In the genomic region with DNA sequence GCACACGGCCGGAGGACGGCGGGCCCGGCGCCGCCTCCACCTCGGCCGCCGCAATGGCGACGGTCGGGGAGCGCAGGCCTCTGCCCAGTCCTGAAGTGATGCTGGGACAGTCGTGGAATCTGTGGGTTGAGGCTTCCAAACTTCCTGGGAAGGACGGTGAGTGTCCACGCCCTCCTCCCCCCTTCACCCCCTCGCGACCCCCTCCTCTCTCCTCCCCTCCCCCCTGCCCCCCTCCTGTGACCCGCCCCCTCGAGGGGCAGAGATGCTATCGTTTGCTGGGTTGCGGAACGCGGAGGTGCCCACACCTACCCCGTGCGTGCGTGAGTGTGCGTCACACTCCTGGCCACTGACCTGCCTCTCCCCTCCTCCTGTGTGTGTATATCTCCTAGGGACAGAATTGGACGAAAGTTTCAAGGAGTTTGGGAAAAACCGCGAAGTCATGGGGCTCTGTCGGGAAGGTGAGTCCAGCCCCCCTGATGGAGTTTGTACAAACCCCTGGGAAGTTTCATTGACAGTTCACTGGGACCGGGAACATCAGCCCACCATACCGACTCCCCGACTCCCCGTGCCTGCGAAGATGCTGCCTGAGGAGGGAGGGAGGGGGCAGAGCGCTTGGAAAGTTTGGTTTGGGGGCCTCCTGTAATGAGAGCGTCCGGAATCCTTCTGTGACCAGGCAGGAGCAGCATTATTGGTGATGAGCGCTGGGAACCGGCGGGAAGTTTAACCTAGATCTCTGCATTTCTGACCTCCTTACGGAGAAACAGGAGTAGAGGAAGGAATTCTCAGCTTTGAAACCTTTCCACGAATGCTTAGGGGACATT, we compare ENCODE assay signal across 8 cellular contexts. TPM values are rescaled to one million over a fixed set of nuclear protein-coding genes. Genes with fewer than 3 reads are reported as not detected.
DNase-seq lines count a peak whose midpoint lies in the region; ATAC-seq, FAIRE-seq and TF ChIP-seq lines count a peak whose summit lies in the region.

No MANE protein-coding gene starts in this region.

- DNase-seq in AG04450 (ENCODE audit: low read depth, low spot score) (no peak), H1 (ENCODE audit: low read depth in 1 of 2, low spot score in 2 of 2) (peak in 1 of 2 experiments; percentile 79), mucosa of gallbladder (ENCODE audit: low spot score) (peak; percentile 42), NCI-H524 treated with DMSO at 0.1 percent for 48 hours (lab: John Stamatoyannopoulos, UW) (no peak)
- DNase-seq in Jurkat, Clone E6-1 (ENCODE audit: low read depth, low spot score): peak; percentile 12
- peak; percentile 56 for DNase-seq in activated CD4-positive, alpha-beta memory T cell treated with anti-CD3 and anti-CD28 coated beads, Interleukin-2, amount 10 ng/mL, durations not matched to agents 7 days and 5 days
- DNase-seq in stimulated activated CD8-positive, alpha-beta memory T cell treated with anti-CD3 and anti-CD28 coated beads, Interleukin-4, amount 100 ng/mL, for 4 hours (ENCODE audit: low read depth in 2 of 2, low spot score in 1 of 2): peak; percentile 11 to 14

- H3K27ac ChIP-seq in AG04450 (ENCODE audit: low read depth, low read length) (peak overlapping the region; percentile 48), H1 (ENCODE audit: low read depth, low read length) (no peak overlapping the region)

- peak overlapping the region; percentile 81 for H3K4me3 Mint-ChIP-seq in activated CD4-positive, alpha-beta memory T cell treated with anti-CD3 and anti-CD28 coated beads, Interleukin-2, amount 10 ng/mL, durations not matched to agents 7 days and 5 days

- H3K27me3 ChIP-seq in AG04450 (ENCODE audit: control insufficient read depth, insufficient read depth, low read length): no peaks in the 10 kb centered on the region
- no peaks in the 10 kb centered on the region for H3K27me3 ChIP-seq in H1 (replicated peaks in 1 of 4; ENCODE audit: control insufficient read depth in 3 of 4, extremely low read depth in 1 of 4, insufficient read depth in 3 of 4, low read length in 3 of 4)

- CTCF ChIA-PET in AG04450 (lab: Charles Lee): interaction anchor here (1.7 kb wide), 1 partner anchor 564 kb away, joined by 5 read pairs; no protein-coding TSS in a partner anchor
- CTCF ChIA-PET in activated CD4-positive, alpha-beta memory T cell treated with anti-CD3 and anti-CD28 coated beads, Interleukin-2, amount 10 ng/mL, durations not matched to agents 7 days and 5 days (lab: Charles Lee): no interaction called here
- CTCF ChIA-PET in H1 (lab: Charles Lee; ENCODE audit: partially characterized antibody): no interaction called here

- 0 out of 4 replicates have a peak, but pooled peaks cover 0 to 2% of the 10 kb centered on the region in 2 experiments for H3K79me2 ChIP-seq in H1 (ENCODE audit: control insufficient read depth in 1 of 2, insufficient read depth in 2 of 2, low read length in 2 of 2)

- H3K9ac ChIP-seq in H1 (replicated peaks in 1 of 4; ENCODE audit: extremely low read depth in 1 of 4, low read depth in 3 of 4, low read length in 3 of 4): peak overlapping the region; percentile 40 to 90 (median 60); a peak in 6 of 7 replicates

- H4K5ac ChIP-seq in H1 (ENCODE audit: insufficient read length, low read depth, low read length): no peak overlapping the region

- H3K79me1 ChIP-seq in H1 (ENCODE audit: low read depth, low read length): 0 out of 2 replicates have a peak, but pooled peaks cover 2% of the 10 kb centered on the region

- no peak overlapping the region for H3K23ac ChIP-seq in H1 (ENCODE audit: insufficient read length)

- H3K4ac ChIP-seq in H1 (replicated peaks; ENCODE audit: insufficient read length, low read depth, low read length): no peak overlapping the region

- H3K27ac Mint-ChIP-seq in activated CD4-positive, alpha-beta memory T cell treated with anti-CD3 and anti-CD28 coated beads, Interleukin-2, amount 10 ng/mL, durations not matched to agents 7 days and 5 days: peak overlapping the region; percentile 79

- H3K27me3 Mint-ChIP-seq in activated CD4-positive, alpha-beta memory T cell treated with anti-CD3 and anti-CD28 coated beads, Interleukin-2, amount 10 ng/mL, durations not matched to agents 7 days and 5 days: no peaks in the 10 kb centered on the region

- no peak overlapping the region for H2BK15ac ChIP-seq in H1 (ENCODE audit: low read length)

- H2BK20ac ChIP-seq in H1 (ENCODE audit: low read length): no peak overlapping the region

- no peaks in the 10 kb centered on the region for H3K9me3 Mint-ChIP-seq in activated CD4-positive, alpha-beta memory T cell treated with anti-CD3 and anti-CD28 coated beads, Interleukin-2, amount 10 ng/mL, durations not matched to agents 7 days and 5 days

- peak overlapping the region; percentile 72 for H3K18ac ChIP-seq in H1 (ENCODE audit: extremely low read depth, low read length)

- peaks cover 6% of the 10 kb centered on the region for H3K23me2 ChIP-seq in H1 (ENCODE audit: low read depth, low read length)

- peak overlapping the region; percentile 16; the same call in 1 of the 2 replicates for H4K8ac ChIP-seq in H1 (ENCODE audit: extremely low read depth, insufficient read depth, low read length)

- no peak overlapping the region for H3K14ac ChIP-seq in H1 (ENCODE audit: insufficient read length)

- no peak for FAIRE-seq in H1 (lab: Jason Lieb, UNC)

- no peak overlapping the region for H4K91ac ChIP-seq in H1 (replicated peaks; ENCODE audit: insufficient read length, low read length)

- 0 out of 2 replicates have a peak overlapping the region, but pooled peaks have one; percentile 65 for H2AFZ ChIP-seq in H1 (ENCODE audit: low read length)

- no peak for TF ChIP-seq RAD21 in H1 (IDR thresholded peaks at IDR 0.05 in 1 of 2, conservative IDR thresholded peaks at IDR 0.05 in 1 of 2; ENCODE audit: low read depth in 2 of 2, low read length in 2 of 2)

- TF ChIP-seq CTCF in AG04450 (IDR thresholded peaks at IDR 0.05; ENCODE audit: low read depth, low read length) (no peak), H1 (IDR thresholded peaks at IDR 0.05; ENCODE audit: control extremely low read depth in 1 of 3, insufficient read depth in 1 of 3, low read depth in 1 of 3, low read length in 3 of 3) (no peak)

- peaks cover 43% of the 10 kb centered on the region for H3K36me3 Mint-ChIP-seq in activated CD4-positive, alpha-beta memory T cell treated with anti-CD3 and anti-CD28 coated beads, Interleukin-2, amount 10 ng/mL, durations not matched to agents 7 days and 5 days (ENCODE audit: low read depth)

- H3K9me3 ChIP-seq in AG04450 (ENCODE audit: control insufficient read depth, insufficient read depth, low read length): no peaks in the 10 kb centered on the region
- no peaks in the 10 kb centered on the region for H3K9me3 ChIP-seq in H1 (ENCODE audit: insufficient read depth in 2 of 2, low read depth in 1 of 2, low read length in 1 of 2)

- H3K4me3 ChIP-seq in AG04450 (ENCODE audit: low read depth, low read length): peak overlapping the region; percentile 71
- H3K4me3 ChIP-seq in Jurkat, Clone E6-1 (ENCODE audit: low read length): peak overlapping the region; percentile 60
- H3K4me3 ChIP-seq in H1 (ENCODE audit: extremely low read depth in 1 of 4, insufficient read depth in 2 of 4, low read depth in 3 of 4, low read length in 4 of 4): peak overlapping the region; percentile 72 to 79 (median 76)

- peaks cover 0 to 1% of the 10 kb centered on the region in 2 experiments for H4K20me1 ChIP-seq in H1 (replicated peaks in 1 of 2; ENCODE audit: control insufficient read depth in 1 of 2, insufficient read depth in 2 of 2, low read length in 2 of 2)

- H2BK5ac ChIP-seq in H1 (ENCODE audit: low read depth, low read length): no peak overlapping the region

- no peak overlapping the region for H2BK12ac ChIP-seq in H1 (ENCODE audit: low read depth, low read length)

- H3K4me1 ChIP-seq in H1 (replicated peaks in 1 of 4; ENCODE audit: control insufficient read depth in 3 of 4, insufficient read depth in 4 of 4, low read length in 3 of 4): peaks cover 0 to 2% (median 0%) of the 10 kb centered on the region in 4 experiments; a peak in 3 of 7 replicates

- H3K4me2 ChIP-seq in H1 (ENCODE audit: insufficient read depth in 1 of 2, low read depth in 2 of 2, low read length in 2 of 2): peak overlapping the region; percentile 80 to 100

- POLR2A ChIA-PET in AG04450 (lab: Yijun Ruan, JAX): interaction anchor here (0.5 to 1.4 kb wide), 3 partner anchors 38 to 621 kb away, joined by 3 to 4 read pairs (median 3); no protein-coding TSS in a partner anchor
- POLR2A ChIA-PET in activated CD4-positive, alpha-beta memory T cell treated with anti-CD3 and anti-CD28 coated beads, Interleukin-2, amount 10 ng/mL, durations not matched to agents 7 days and 5 days (lab: Charles Lee): interaction anchor here (0.6 to 3.1 kb wide), 17 partner anchors 11 to 110 kb away, joined by 3 to 32 read pairs (median 5); partner anchors contain the start of genes ATXN7, PSMD6 and THOC7
- POLR2A ChIA-PET in H1 (lab: Charles Lee; ENCODE audit: partially characterized antibody): interaction anchor here (1.0 to 1.8 kb wide), 7 partner anchors 10 to 61 kb away, joined by 3 to 5 read pairs (median 3); no protein-coding TSS in a partner anchor

- WGBS in H1 (ENCODE audit: extremely low coverage in 1 of 2, insufficient coverage in 1 of 2, insufficient read length in 1 of 2, insufficient replicate concordance in 2 of 2, low coverage in 1 of 2, low lambda C conversion rate in 2 of 2, missing lambda C conversion rate in 1 of 2), 2 experiments: 1% methylated on average over 38 of the region's 46 CpGs; no CpG with 5 or more reads in 1 of the 2 experiments

- H2AK5ac ChIP-seq in H1 (ENCODE audit: low read depth, low read length): no peak overlapping the region

- H3K56ac ChIP-seq in H1 (replicated peaks; ENCODE audit: insufficient read length, low read depth, low read length): no peak overlapping the region

- ATAC-seq in GM19452 (IDR thresholded peaks at IDR 0.05; ENCODE audit: unreplicated experiment): peak; percentile 10

- peaks cover 59% of the 10 kb centered on the region for H3K4me1 Mint-ChIP-seq in activated CD4-positive, alpha-beta memory T cell treated with anti-CD3 and anti-CD28 coated beads, Interleukin-2, amount 10 ng/mL, durations not matched to agents 7 days and 5 days

- H2BK120ac ChIP-seq in H1 (replicated peaks; ENCODE audit: low read depth, low read length): no peak overlapping the region

- no peak for TF ChIP-seq POLR2A in H1 (IDR thresholded peaks at IDR 0.05; ENCODE audit: control extremely low read depth in 1 of 2, low read depth in 2 of 2, low read length in 2 of 2)

- no peaks in the 10 kb centered on the region for H3K36me3 ChIP-seq in H1 (ENCODE audit: control insufficient read depth in 2 of 4, insufficient read depth in 4 of 4, low read length in 3 of 4)

- no peak for TF ChIP-seq EP300 in H1 (IDR thresholded peaks at IDR 0.05; ENCODE audit: borderline replicate concordance in 1 of 2, low read depth in 2 of 2, low read length in 2 of 2)

RNA-seq across cellular contexts. Expression of gene SCAANT1, which starts 0.8 kb away (rescaled TPM):
- polyA plus RNA-seq in AG04450 (2011; rRNA removed) (not detected in 2 replicates), H1 (2011; rRNA removed) (not detected in 2 replicates)
- not detected in 2 replicates for polyA minus RNA-seq in AG04450 (2011; rRNA and poly(A)+ RNA removed)
- polyA plus RNA-seq in Jurkat, Clone E6-1 (2012; ENCODE audit: insufficient read depth, insufficient read length): not detected
- not detected for total RNA-seq in activated CD4-positive, alpha-beta memory T cell treated with anti-CD3 and anti-CD28 coated beads, Interleukin-2, amount 10 ng/mL, durations not matched to agents 7 days and 5 days
- total RNA-seq in H1 (2021; fragmentation: NEBNext Ultra II Directional; extraction: Animal tissue kit (Norgen Biotek cat#: 25700)): not detected in 2 replicates
- not detected for polyA plus RNA-seq in H1 (2011; cell fraction: cytosol; rRNA removed)
- polyA plus RNA-seq in H1 (2011; cell fraction: nucleus; rRNA removed): not detected
- 2.2 to 4.2 TPM in 2 of 4 replicates, not detected in the others for polyA plus RNA-seq in H1 (2012, experiment 1 of 2)
- not detected for polyA plus RNA-seq in H1 (2012, experiment 2 of 2)
- polyA plus RNA-seq in H1 (2013, experiment 1 of 2): not detected
- polyA plus RNA-seq in H1 (2013, experiment 2 of 2): not detected
- polyA minus RNA-seq in H1 (2011; rRNA and poly(A)+ RNA removed): not detected in 2 replicates
- polyA minus RNA-seq in H1 (2011; cell fraction: cytosol; rRNA and poly(A)+ RNA removed): not detected
- 7.7 TPM for polyA minus RNA-seq in H1 (2011; cell fraction: nucleus; rRNA and poly(A)+ RNA removed)
- total RNA-seq in mucosa of gallbladder: not detected

RNA-seq across cellular contexts. Expression of gene ATXN7, which starts 49.3 kb away (rescaled TPM):
- polyA plus RNA-seq in AG04450 (2011; rRNA removed) (10.7 and 15.0 TPM in 2 replicates), H1 (2011; rRNA removed) (16.8 and 17.1 TPM in 2 replicates)
- polyA minus RNA-seq in AG04450 (2011; rRNA and poly(A)+ RNA removed): 50.2 and 58.5 TPM in 2 replicates
- polyA plus RNA-seq in Jurkat, Clone E6-1 (2012; ENCODE audit: insufficient read depth, insufficient read length): 12.5 TPM
- total RNA-seq in activated CD4-positive, alpha-beta memory T cell treated with anti-CD3 and anti-CD28 coated beads, Interleukin-2, amount 10 ng/mL, durations not matched to agents 7 days and 5 days: 10 to 100 TPM; 59.5 to 61.2 TPM
- 15.5 and 18.0 TPM in 2 replicates for total RNA-seq in H1 (2021; fragmentation: NEBNext Ultra II Directional; extraction: Animal tissue kit (Norgen Biotek cat#: 25700))
- 10.8 TPM for polyA plus RNA-seq in H1 (2011; cell fraction: cytosol; rRNA removed)
- polyA plus RNA-seq in H1 (2011; cell fraction: nucleus; rRNA removed): 46.4 TPM
- 4.7 to 10.0 TPM (median 7.5 TPM) in 4 replicates for polyA plus RNA-seq in H1 (2012, experiment 1 of 2)
- 1.00 TPM for polyA plus RNA-seq in H1 (2012, experiment 2 of 2)
- polyA plus RNA-seq in H1 (2013, experiment 1 of 2): 11.5 TPM
- 9.5 TPM for polyA plus RNA-seq in H1 (2013, experiment 2 of 2)
- 63.0 and 89.5 TPM in 2 replicates for polyA minus RNA-seq in H1 (2011; rRNA and poly(A)+ RNA removed)
- 17.6 TPM for polyA minus RNA-seq in H1 (2011; cell fraction: cytosol; rRNA and poly(A)+ RNA removed)
- 96.8 TPM for polyA minus RNA-seq in H1 (2011; cell fraction: nucleus; rRNA and poly(A)+ RNA removed)
- total RNA-seq in mucosa of gallbladder: 33.0 TPM

RNA-seq across cellular contexts. Expression of gene THOC7, which starts 49.4 kb away (rescaled TPM):
- polyA plus RNA-seq in AG04450 (2011; rRNA removed) (71.0 and 84.3 TPM in 2 replicates), H1 (2011; rRNA removed) (9.0 and 18.7 TPM in 2 replicates)
- 10.8 and 19.3 TPM in 2 replicates for polyA minus RNA-seq in AG04450 (2011; rRNA and poly(A)+ RNA removed)
- 145 TPM for polyA plus RNA-seq in Jurkat, Clone E6-1 (2012; ENCODE audit: insufficient read depth, insufficient read length)
- total RNA-seq in activated CD4-positive, alpha-beta memory T cell treated with anti-CD3 and anti-CD28 coated beads, Interleukin-2, amount 10 ng/mL, durations not matched to agents 7 days and 5 days: 10 to 100 TPM; 78.4 to 79.2 TPM
- 69.5 and 74.0 TPM in 2 replicates for total RNA-seq in H1 (2021; fragmentation: NEBNext Ultra II Directional; extraction: Animal tissue kit (Norgen Biotek cat#: 25700))
- polyA plus RNA-seq in H1 (2011; cell fraction: cytosol; rRNA removed): 32.5 TPM
- 9.3 TPM for polyA plus RNA-seq in H1 (2011; cell fraction: nucleus; rRNA removed)
- 40.1 to 59.8 TPM (median 43.0 TPM) in 4 replicates for polyA plus RNA-seq in H1 (2012, experiment 1 of 2)
- polyA plus RNA-seq in H1 (2012, experiment 2 of 2): 25.1 TPM
- 68.1 TPM for polyA plus RNA-seq in H1 (2013, experiment 1 of 2)
- polyA plus RNA-seq in H1 (2013, experiment 2 of 2): 69.7 TPM
- polyA minus RNA-seq in H1 (2011; rRNA and poly(A)+ RNA removed): 7.0 and 11.6 TPM in 2 replicates
- 8.0 TPM for polyA minus RNA-seq in H1 (2011; cell fraction: cytosol; rRNA and poly(A)+ RNA removed)
- polyA minus RNA-seq in H1 (2011; cell fraction: nucleus; rRNA and poly(A)+ RNA removed): 10.4 TPM
- total RNA-seq in mucosa of gallbladder: 48.3 TPM

Comparison
In these comparisons a context has a peak if more than half of its experiments do, and no peak if none do; other contexts are left out.
1. DNase-seq: peak in Jurkat, Clone E6-1 (single experiment), activated CD4-positive, alpha-beta memory T cell treated with anti-CD3 and anti-CD28 coated beads, Interleukin-2, amount 10 ng/mL, durations not matched to agents 7 days and 5 days (single experiment), mucosa of gallbladder (single experiment) and stimulated activated CD8-positive, alpha-beta memory T cell treated with anti-CD3 and anti-CD28 coated beads, Interleukin-4, amount 100 ng/mL, for 4 hours (2 of 2); none in AG04450 (single experiment) and NCI-H524 treated with DMSO at 0.1 percent for 48 hours (single experiment).
2. Peak in every context shown above with its lines, with median percentiles within 50 percentile points of each other: H3K4me3 ChIP-seq.